Comparison of ENCODE assay signal across 17 cellular contexts in genomic region chr22:32487021-32487420, GRCh38. TPM values are rescaled to one million over a fixed set of nuclear protein-coding genes. Genes with fewer than 3 reads are reported as not detected.
"Had no signal": no experiment of that assay in that cellular context is flagged by ENCODE, and none has a peak within 500 bp of the region (broad histone marks: within the 10 kb centered on the region; RNA-seq: fewer than 3 reads in every experiment).

No MANE protein-coding gene starts in this region.

- FAIRE-seq: astrocyte had no signal

- DNase-seq: activated CD4-positive, alpha-beta T cell treated with anti-CD3 and anti-CD28 coated beads, Interleukin-2, amount 10 ng/mL, durations not matched to agents 24 days and 14 days; activated CD8-positive, alpha-beta memory T cell treated with anti-CD3 and anti-CD28 coated beads for 24 hours; activated gamma-delta T cell; activated naive CD8-positive, alpha-beta T cell treated with anti-CD3 and anti-CD28 coated beads, Interleukin-2, amount 50 U/mL, for 24 hours; left lung; nephron progenitor cell; psoas muscle; sigmoid colon; stimulated activated CD4-positive, alpha-beta T cell treated with anti-CD3 and anti-CD28 coated beads, Interleukin-2, amount 100 ng/mL, for 24 hours; stimulated activated naive B cell treated with anti-CD40 and anti-IgM and Interleukin-4, amounts not matched to agents 10 μg/mL and 1 μg/mL and 100 μg/mL, for 72 hours; T-cell; testis; WERI-Rb-1 had no signal

- H3K27ac ChIP-seq: cardiac muscle cell, left lung, psoas muscle, sigmoid colon, testis, WERI-Rb-1 had no signal

- ATAC-seq: activated naive CD8-positive, alpha-beta T cell treated with anti-CD3 and anti-CD28 coated beads, Interleukin-2, amount 50 U/mL, for 24 hours; left lung; psoas muscle; stimulated activated naive B cell treated with anti-CD40 and anti-IgM and Interleukin-4, amounts not matched to agents 10 μg/mL and 1 μg/mL and 100 μg/mL, for 72 hours; T-cell had no signal

RNA-seq across cellular contexts. Expression of gene BPIFC, which starts 22.8 kb away (rescaled TPM):
- total RNA-seq: activated CD4-positive, alpha-beta T cell treated with anti-CD3 and anti-CD28 coated beads, Interleukin-2, amount 10 ng/mL, durations not matched to agents 24 days and 14 days; astrocyte; cardiac muscle cell; left lung; omental fat pad; psoas muscle; sigmoid colon; T-cell; ureter had no signal
